Comparison of ENCODE assay signal across 8 cellular contexts in the genomic region with DNA sequence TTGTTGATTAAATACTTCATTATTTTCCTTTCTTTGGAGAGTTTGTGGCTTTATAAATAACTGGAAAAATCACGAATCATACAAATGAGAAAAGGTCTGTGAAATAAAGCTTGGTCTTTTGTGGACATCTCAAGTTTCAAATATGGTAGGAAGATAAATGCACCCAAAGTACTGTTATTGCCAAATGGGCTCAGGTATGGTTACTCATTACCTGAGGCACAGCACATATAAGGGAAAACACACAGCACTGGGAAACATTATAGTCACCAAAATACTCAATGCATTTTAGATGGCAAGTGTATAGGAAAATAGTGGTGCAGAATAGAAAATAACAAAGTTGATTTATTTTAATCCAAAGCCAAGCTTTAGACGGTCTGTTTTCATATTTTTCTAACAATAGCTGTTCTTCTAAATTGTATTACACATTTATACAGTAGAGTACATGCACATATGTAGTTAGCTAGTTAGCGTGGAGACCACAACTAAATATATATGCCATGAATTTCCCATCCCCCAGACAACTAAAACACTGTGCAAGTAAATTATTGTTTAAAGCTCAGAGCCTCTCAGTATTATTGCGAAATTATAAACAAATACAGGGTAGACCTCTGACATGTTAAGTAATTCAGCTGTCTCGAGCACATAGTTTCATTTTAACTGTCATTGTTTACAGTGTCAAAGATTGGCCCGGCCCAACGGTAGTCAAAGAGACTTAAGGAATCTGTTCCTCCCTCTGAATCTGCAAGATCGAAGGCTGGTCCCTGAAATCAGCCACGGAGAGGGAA.
A peak's percentile ranks its signal among the peaks of the same experiment; 100 is the strongest.
DNase-seq lines count a peak whose midpoint lies in the region; ATAC-seq and TF ChIP-seq lines count a peak whose summit lies in the region.

No MANE protein-coding gene starts in this region.

- H3K4me3 ChIP-seq in DND-41 (ENCODE audit: low read depth in 1 of 2, low read length in 2 of 2): peak overlapping the region; percentile 60 to 93
- peak overlapping the region; percentile 82 to 94 for H3K4me3 ChIP-seq in mucosa of rectum (ENCODE audit: low read length in 2 of 2)

- no peaks in the 10 kb centered on the region for H4K20me1 ChIP-seq in DND-41 (ENCODE audit: insufficient read depth, low read length)

- peaks cover 25% of the 10 kb centered on the region for H3K4me1 ChIP-seq in DND-41 (ENCODE audit: insufficient read depth, low read length)
- peaks cover 3 to 6% of the 10 kb centered on the region in 2 donors for H3K4me1 ChIP-seq in mucosa of rectum (ENCODE audit: control insufficient read depth in 2 of 2, insufficient read depth in 2 of 2, low read length in 2 of 2)

- peaks cover 26 to 37% (median 30%) of the 10 kb centered on the region in 3 donors for H3K4me1 Mint-ChIP-seq in IgD-negative memory B cell

- H3K4me2 ChIP-seq in DND-41 (ENCODE audit: insufficient read depth, low read length): peak overlapping the region; percentile 81

- peak overlapping the region; percentile 96 to 100 (median 99) for H3K4me3 Mint-ChIP-seq in IgD-negative memory B cell

- DNase-seq in DND-41: no peak
- no peak for DNase-seq in AG08395 (ENCODE audit: low spot score)
- no peak for DNase-seq in GM13976 (ENCODE audit: low spot score)
- no peak for DNase-seq in NCI-H2196 (lab: John Stamatoyannopoulos, UW; ENCODE audit: unreplicated experiment)

- TF ChIP-seq CTCF in DND-41 (IDR thresholded peaks at IDR 0.05; ENCODE audit: borderline replicate concordance, extremely low read depth, low read length, poor library complexity, severe bottlenecking): no peak
- TF ChIP-seq CTCF in GM13976 (IDR thresholded peaks at IDR 0.05; ENCODE audit: borderline replicate concordance, control extremely low read depth, extremely low read depth, insufficient read depth, missing control alignments): no peak

- peak overlapping the region; percentile 96 for H2AFZ ChIP-seq in DND-41 (ENCODE audit: low read depth, low read length)

- H3K36me3 ChIP-seq in DND-41 (ENCODE audit: insufficient read depth, low read length) (no peaks in the 10 kb centered on the region), mucosa of rectum (ENCODE audit: control insufficient read depth in 2 of 2, insufficient read depth in 2 of 2, low read length in 2 of 2) (no peaks in the 10 kb centered on the region)

- H3K9me3 ChIP-seq in DND-41 (ENCODE audit: insufficient read depth, low read length, severe bottlenecking) (no peaks in the 10 kb centered on the region), mucosa of rectum (ENCODE audit: control insufficient read depth in 2 of 2, low read length in 2 of 2) (no peaks in the 10 kb centered on the region)

- H3K9me3 Mint-ChIP-seq in IgD-negative memory B cell: no peaks in the 10 kb centered on the region

- H3K27me3 ChIP-seq in DND-41 (ENCODE audit: insufficient read depth, low read length, poor library complexity) (no peaks in the 10 kb centered on the region), mucosa of rectum (ENCODE audit: control insufficient read depth in 2 of 2, insufficient read depth in 2 of 2, low read length in 2 of 2) (no peaks in the 10 kb centered on the region)

- peak overlapping the region; percentile 76 for H3K9ac ChIP-seq in DND-41 (ENCODE audit: low read depth, low read length)
- H3K9ac ChIP-seq in mucosa of rectum (ENCODE audit: low read depth in 1 of 2, low read length in 2 of 2): peak overlapping the region; percentile 74 to 81

- ATAC-seq in DND-41 (ENCODE audit: insufficient read depth, low read depth): no peak
- peak; percentile 27 for ATAC-seq in GM21528 (IDR thresholded peaks at IDR 0.05; ENCODE audit: low FRiP score, unreplicated experiment)

- peaks cover 12% of the 10 kb centered on the region for H3K79me2 ChIP-seq in DND-41 (ENCODE audit: insufficient read depth, low read length)

- peak overlapping the region; percentile 96 for H3K27ac ChIP-seq in DND-41 (ENCODE audit: low read length)
- H3K27ac ChIP-seq in cingulate gyrus (ENCODE audit: low read depth, low read length): peak overlapping the region; percentile 92
- H3K27ac ChIP-seq in mucosa of rectum (ENCODE audit: low read depth in 2 of 2, low read length in 2 of 2): peak overlapping the region; percentile 84 to 90

- no peaks in the 10 kb centered on the region for H3K27me3 Mint-ChIP-seq in IgD-negative memory B cell

- peak overlapping the region; percentile 84 to 97 (median 90) for H3K27ac Mint-ChIP-seq in IgD-negative memory B cell

- H3K36me3 Mint-ChIP-seq in IgD-negative memory B cell: peaks cover 1% of the 10 kb centered on the region

- in situ Hi-C loops in GM13976 (cut with MboI; ENCODE audit: low sequenced_read_pairs, unreplicated experiment): no loop called here
